ENCODE assay signal across 17 cellular contexts in the genomic region with DNA sequence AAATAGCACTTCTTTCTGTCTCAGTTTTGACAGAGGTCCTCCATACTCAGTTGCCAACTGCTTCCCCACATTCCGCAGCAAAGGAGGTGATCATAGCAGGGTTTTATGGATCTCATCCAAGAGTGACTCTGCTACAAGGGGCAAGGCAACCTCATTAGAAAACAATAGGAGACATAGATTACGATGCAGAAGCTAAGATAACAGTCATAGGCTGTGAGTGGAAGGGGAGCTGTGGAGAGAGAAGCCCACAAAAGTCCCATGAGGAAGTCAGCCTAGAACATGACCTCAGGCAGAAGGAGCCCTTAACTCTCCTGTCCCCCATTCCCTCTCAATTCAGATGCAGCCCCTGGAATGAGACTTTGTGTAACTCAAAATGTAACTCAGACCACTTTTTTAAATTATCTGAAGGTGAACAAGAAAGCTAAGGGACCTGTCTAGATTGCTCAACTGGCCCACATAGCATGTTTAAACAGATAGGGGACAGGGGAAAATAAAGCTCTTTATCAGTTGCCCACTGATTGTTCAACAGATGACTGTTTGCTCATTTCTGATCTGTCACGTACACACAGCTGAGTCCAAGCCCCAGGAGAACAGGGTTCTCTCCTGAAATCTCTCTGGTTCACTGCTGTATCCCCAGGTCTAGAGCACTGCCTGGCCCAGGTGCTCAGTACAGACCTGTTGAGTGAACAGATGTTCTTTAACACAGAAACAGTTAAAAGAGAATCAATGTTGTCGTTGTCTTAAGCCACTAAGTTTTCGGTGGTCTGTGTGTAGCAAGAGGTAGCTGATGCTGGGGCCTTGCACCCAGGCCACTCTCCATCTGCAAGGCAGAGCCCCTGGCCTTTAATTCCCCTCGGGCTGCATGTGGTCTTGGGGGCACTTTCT. TPM values are rescaled to one million over a fixed set of nuclear protein-coding genes. Genes with fewer than 3 reads are reported as not detected.
A peak's percentile ranks its signal among the peaks of the same experiment; 100 is the strongest.
DNase-seq lines count a peak whose midpoint lies in the region; ATAC-seq and TF ChIP-seq lines count a peak whose summit lies in the region.
"Had no signal": no experiment of that assay in that cellular context is flagged by ENCODE, and none has a peak within 500 bp of the region (broad histone marks: within the 10 kb centered on the region; RNA-seq: fewer than 3 reads in every experiment).

No MANE protein-coding gene starts in this region.

- H3K36me3 ChIP-seq in endodermal cell (ENCODE audit: control insufficient read depth, insufficient read depth, low read length) (peaks cover 13% of the 10 kb centered on the region), sigmoid colon (no peaks in the 10 kb centered on the region)
- H3K36me3 ChIP-seq: colonic mucosa, suprapubic skin had no signal

- H3K4me3 Mint-ChIP-seq in endodermal cell (no peak overlapping the region), osteocyte (ENCODE audit: unreplicated experiment) (no peak overlapping the region)

- H3K9me3 Mint-ChIP-seq in endodermal cell (no peaks in the 10 kb centered on the region), osteocyte (ENCODE audit: unreplicated experiment) (no peaks in the 10 kb centered on the region)
- H3K9me3 Mint-ChIP-seq: activated B cell treated with CpG ODN at 0.5 μM for 24 hours had no signal

- ATAC-seq in GM19324 (IDR thresholded peaks at IDR 0.05; ENCODE audit: low FRiP score, unreplicated experiment): no peak

- H3K27me3 ChIP-seq in endodermal cell (ENCODE audit: control insufficient read depth, insufficient read depth, low read length, poor library complexity, severe bottlenecking): no peaks in the 10 kb centered on the region
- H3K27me3 ChIP-seq in sigmoid colon: no peaks in the 10 kb centered on the region
- H3K27me3 ChIP-seq: colonic mucosa, suprapubic skin had no signal

- H3K4me1 ChIP-seq in endodermal cell (ENCODE audit: control insufficient read depth, insufficient read depth, low read length) (peaks cover 12% of the 10 kb centered on the region), sigmoid colon (peaks cover 0 to 31% (median 28%) of the 10 kb centered on the region in 4 donors)

- H3K9me3 ChIP-seq in endodermal cell (ENCODE audit: control insufficient read depth, low read length) (no peaks in the 10 kb centered on the region), sigmoid colon (no peaks in the 10 kb centered on the region)
- H3K9me3 ChIP-seq: colonic mucosa, suprapubic skin had no signal

- H3K27me3 Mint-ChIP-seq in endodermal cell (ENCODE audit: insufficient read depth) (no peaks in the 10 kb centered on the region), osteocyte (ENCODE audit: unreplicated experiment) (no peaks in the 10 kb centered on the region)
- H3K27me3 Mint-ChIP-seq: activated B cell treated with CpG ODN at 0.5 μM for 24 hours had no signal

- H3K9ac ChIP-seq in endodermal cell (ENCODE audit: extremely low read depth, low read length, poor library complexity, severe bottlenecking): no peak overlapping the region

- 70 to 79% methylated on average over 2 to 6 of the region's 6 CpGs for WGBS in endodermal cell (ENCODE audit: insufficient coverage in 1 of 2, insufficient read length in 1 of 2), 2 experiments
- 82 to 83% methylated on average over 6 of the region's 6 CpGs for WGBS in sigmoid colon, 2 donors

- no peak overlapping the region for H3K4me3 ChIP-seq in endodermal cell (ENCODE audit: low read length)
- H3K4me3 ChIP-seq in sigmoid colon: no peak overlapping the region
- H3K4me3 ChIP-seq: colonic mucosa had no signal

- peaks cover 49% of the 10 kb centered on the region for H3K4me1 Mint-ChIP-seq in endodermal cell
- peaks cover 33% of the 10 kb centered on the region for H3K4me1 Mint-ChIP-seq in osteocyte (ENCODE audit: unreplicated experiment)

- DNase-seq in NOMO-1 treated with dmso at 0.1 percent for 144 hours (lab: John Stamatoyannopoulos, UW; ENCODE audit: unreplicated experiment) (peak; percentile 3), NOMO-1 treated with DMSO at 0.1 percent for 48 hours (lab: John Stamatoyannopoulos, UW; ENCODE audit: unreplicated experiment) (no peak), MV-4-11 (lab: John Stamatoyannopoulos, UW) (peak; percentile 5), endodermal cell (no peak), osteocyte (ENCODE audit: extremely low spot score, unreplicated experiment) (no peak), sigmoid colon (no peak)
- no peak for DNase-seq in stimulated activated CD4-positive, alpha-beta T cell treated with anti-CD3 and anti-CD28 coated beads, Interleukin-12 subunit alpha, Interleukin-12 subunit beta, amount 100 ng/mL, for 4 hours
- DNase-seq: activated B cell treated with CpG ODN at 0.5 μM for 24 hours, activated gamma-delta T cell, colonic mucosa, DMS 273 treated with DMSO at 0.1 percent for 48 hours, foreskin melanocyte, kidney glomerular epithelial cell, NCI-H446 treated with DMSO at 0.1 percent for 48 hours had no signal

- intact Hi-C loops in sigmoid colon (cut with DNase I): loop anchor here (5.0 kb wide), 1 partner anchor 70 kb away; no protein-coding TSS in a partner anchor

- TF ChIP-seq CTCF in endodermal cell (conservative IDR thresholded peaks at IDR 0.05): no peak
- TF ChIP-seq CTCF in osteocyte (IDR thresholded peaks at IDR 0.05): no peak
- no peak for TF ChIP-seq CTCF in sigmoid colon (IDR thresholded peaks at IDR 0.05)

- H3K27ac ChIP-seq in endodermal cell (ENCODE audit: low read depth, low read length) (no peak overlapping the region), sigmoid colon (no peak overlapping the region)

- no peak for TF ChIP-seq POLR2A in sigmoid colon (IDR thresholded peaks at IDR 0.05)

- H3K27ac Mint-ChIP-seq in endodermal cell (peak overlapping the region; percentile 59), osteocyte (ENCODE audit: unreplicated experiment) (peak overlapping the region; percentile 48)
- H3K27ac Mint-ChIP-seq: activated B cell treated with CpG ODN at 0.5 μM for 24 hours had no signal

- H3K36me3 Mint-ChIP-seq in endodermal cell (ENCODE audit: low read depth) (peaks cover 11% of the 10 kb centered on the region), osteocyte (ENCODE audit: unreplicated experiment) (peaks cover 3% of the 10 kb centered on the region)

- no peak for TF ChIP-seq EP300 in sigmoid colon (IDR thresholded peaks at IDR 0.05)

RNA-seq across cellular contexts. Expression of a gene that starts 1.5 kb away (rescaled TPM):
- 100 to 1,000 TPM; 157 to 200 TPM for total RNA-seq in endodermal cell
- polyA plus RNA-seq in endodermal cell (2013, experiment 1 of 2): 83.1 TPM
- polyA plus RNA-seq in endodermal cell (2013, experiment 2 of 2): 79.4 TPM
- 106 and 109 TPM in 2 replicates for total RNA-seq in osteocyte
- 100 to 1,000 TPM; 148 to 192 (median 150) TPM for total RNA-seq in sigmoid colon
- 100 to 1,000 TPM in 1 of 3 donors, 10 to 100 TPM in 2; 82.6 to 159 (median 97.3) TPM for polyA plus RNA-seq in sigmoid colon

RNA-seq across cellular contexts. Expression of a gene that starts 14.2 kb away (rescaled TPM):
- total RNA-seq in endodermal cell (1 to 10 TPM; 2.4 to 2.9 TPM), osteocyte (not detected in 2 replicates), sigmoid colon (not detected)
- 1.00 TPM for polyA plus RNA-seq in endodermal cell (2013, experiment 1 of 2)
- polyA plus RNA-seq in endodermal cell (2013, experiment 2 of 2): not detected
- polyA plus RNA-seq in sigmoid colon: not detected
- total RNA-seq: A172, activated B cell treated with CpG ODN at 0.5 μM for 24 hours, colonic mucosa had no signal

RNA-seq across cellular contexts. Expression of a gene that starts 59.6 kb away (rescaled TPM):
- 10 to 100 TPM; 86.3 to 88.5 TPM for total RNA-seq in endodermal cell
- polyA plus RNA-seq in endodermal cell (2013, experiment 1 of 2): 77.8 TPM
- 68.3 TPM for polyA plus RNA-seq in endodermal cell (2013, experiment 2 of 2)
- total RNA-seq in osteocyte: 61.1 and 64.0 TPM in 2 replicates
- total RNA-seq in sigmoid colon: 10 to 100 TPM; 59.3 to 68.8 (median 64.5) TPM
- 10 to 100 TPM; 45.0 to 69.1 (median 66.8) TPM for polyA plus RNA-seq in sigmoid colon

Comparison
In these comparisons a context has a peak if more than half of its experiments do, and no peak if none do; other contexts are left out.
1. DNase-seq: peak in NOMO-1 treated with dmso at 0.1 percent for 144 hours (single experiment) and MV-4-11 (single experiment); none in NOMO-1 treated with DMSO at 0.1 percent for 48 hours (single experiment), endodermal cell (single experiment), osteocyte (single experiment), sigmoid colon (single experiment) and stimulated activated CD4-positive, alpha-beta T cell treated with anti-CD3 and anti-CD28 coated beads, Interleukin-12 subunit alpha, Interleukin-12 subunit beta, amount 100 ng/mL, for 4 hours (single experiment).